Comparison of ENCODE assay signal across 10 cellular contexts in genomic region chr2:66436546-66436945, GRCh38. TPM values are rescaled to one million over a fixed set of nuclear protein-coding genes. Genes with fewer than 3 reads are reported as not detected.
DNase-seq lines count a peak whose midpoint lies in the region; ATAC-seq and TF ChIP-seq lines count a peak whose summit lies in the region.
"Had no signal": no experiment of that assay in that cellular context is flagged by ENCODE, and none has a peak within 500 bp of the region (broad histone marks: within the 10 kb centered on the region; RNA-seq: fewer than 3 reads in every experiment).

No MANE protein-coding gene starts in this region.

- H3K79me1 ChIP-seq in mesenchymal stem cell (replicated peaks; ENCODE audit: low read length, poor library complexity, severe bottlenecking) = peaks cover 2% of the 10 kb centered on the region

- H3K27ac Mint-ChIP-seq in stimulated activated memory B cell treated with anti-CD40 and anti-IgM and Interleukin-4, amounts not matched to agents 10 μg/mL and 1 μg/mL and 100 μg/mL, for 72 hours = no peak overlapping the region
- H3K27ac Mint-ChIP-seq: activated CD4-positive, alpha-beta T cell treated with anti-CD3 and anti-CD28 coated beads, Interleukin-2, amount 10 ng/mL, durations not matched to agents 7 days and 5 days had no signal

- no peak overlapping the region for H2BK15ac ChIP-seq in mesenchymal stem cell (ENCODE audit: low read depth, poor library complexity, severe bottlenecking)

- H3K4me2 ChIP-seq in mesenchymal stem cell (ENCODE audit: low read length, poor library complexity, severe bottlenecking) = no peak overlapping the region

- H3K18ac ChIP-seq in mesenchymal stem cell (ENCODE audit: low read depth in 1 of 2, low read length in 2 of 2) = peak overlapping the region in 1 of 2 experiments; percentile 43

- H2AK5ac ChIP-seq in mesenchymal stem cell (ENCODE audit: low read length, severe bottlenecking) = no peak overlapping the region

- no peaks in the 10 kb centered on the region for H3K4me1 ChIP-seq in colonic mucosa
- H3K4me1 ChIP-seq in mesenchymal stem cell (ENCODE audit: control insufficient read depth, insufficient read depth, low read depth, low read length) = peaks cover 15% of the 10 kb centered on the region
- H3K4me1 ChIP-seq in testis = no peaks in the 10 kb centered on the region

- H3K9ac ChIP-seq in colonic mucosa (ENCODE audit: low read depth in 2 of 2, low read length in 2 of 2) = peak overlapping the region in 1 of 2 donors; percentile 19
- H3K9ac ChIP-seq in mesenchymal stem cell (ENCODE audit: low read length) = peak overlapping the region; percentile 99

- H4K8ac ChIP-seq in mesenchymal stem cell (ENCODE audit: low read length) = no peak overlapping the region

- H3K27me3 ChIP-seq in MG63 (no peaks in the 10 kb centered on the region), colonic mucosa (peaks cover 17% of the 10 kb centered on the region), mesenchymal stem cell (ENCODE audit: control insufficient read depth in 1 of 2, insufficient read depth in 1 of 2, low read length in 2 of 2) (peaks cover 0 to 7% of the 10 kb centered on the region in 2 experiments), testis (no peaks in the 10 kb centered on the region)

- no peak overlapping the region for H3K14ac ChIP-seq in mesenchymal stem cell (ENCODE audit: low read length in 2 of 2)

- H3K9me3 Mint-ChIP-seq in stimulated activated memory B cell treated with anti-CD40 and anti-IgM and Interleukin-4, amounts not matched to agents 10 μg/mL and 1 μg/mL and 100 μg/mL, for 72 hours = no peaks in the 10 kb centered on the region
- H3K9me3 Mint-ChIP-seq: activated CD4-positive, alpha-beta T cell treated with anti-CD3 and anti-CD28 coated beads, Interleukin-2, amount 10 ng/mL, durations not matched to agents 7 days and 5 days; central memory CD8-positive, alpha-beta T cell had no signal

- no peak for TF ChIP-seq CTCF in colonic mucosa (IDR thresholded peaks at IDR 0.05)
- no peak for TF ChIP-seq CTCF in testis (IDR thresholded peaks at IDR 0.05)

- peaks cover 52% of the 10 kb centered on the region for H3K4me1 Mint-ChIP-seq in stimulated activated memory B cell treated with anti-CD40 and anti-IgM and Interleukin-4, amounts not matched to agents 10 μg/mL and 1 μg/mL and 100 μg/mL, for 72 hours

- H3K9me3 ChIP-seq in MG63 = no peaks in the 10 kb centered on the region
- no peaks in the 10 kb centered on the region for H3K9me3 ChIP-seq in colonic mucosa
- no peaks in the 10 kb centered on the region for H3K9me3 ChIP-seq in mesenchymal stem cell (ENCODE audit: control insufficient read depth, low read length)
- no peaks in the 10 kb centered on the region for H3K9me3 ChIP-seq in testis

- peak overlapping the region; percentile 70 for H3K4me3 ChIP-seq in MG63
- peak overlapping the region; percentile 55 for H3K4me3 ChIP-seq in colonic mucosa
- H3K4me3 ChIP-seq in mesenchymal stem cell (ENCODE audit: insufficient read depth in 1 of 2, low read depth in 1 of 2, low read length in 2 of 2) = peak overlapping the region in 1 of 2 experiments; percentile 85
- peak overlapping the region; percentile 73 to 82 for H3K4me3 ChIP-seq in testis

- H3K36me3 ChIP-seq in MG63 (peaks cover 8% of the 10 kb centered on the region; the same call in 1 of the 2 replicates), colonic mucosa (no peaks in the 10 kb centered on the region), mesenchymal stem cell (ENCODE audit: control insufficient read depth in 1 of 2, insufficient read depth in 2 of 2, low read depth in 1 of 2, low read length in 2 of 2) (no peaks in the 10 kb centered on the region), testis (ENCODE audit: low read depth, missing control alignments) (no peaks in the 10 kb centered on the region)

- WGBS in mesenchymal stem cell = 0% methylated on average over 1 of the region's 2 CpGs
- WGBS in testis, 2 donors = 18 to 41% methylated on average over 2 of the region's 2 CpGs

- no peak overlapping the region for H2BK5ac ChIP-seq in mesenchymal stem cell (ENCODE audit: low read depth, low read length, poor library complexity, severe bottlenecking)

- H2BK12ac ChIP-seq in mesenchymal stem cell (ENCODE audit: low read length in 2 of 2) = no peak overlapping the region

- no peak for ATAC-seq in HG03159 (IDR thresholded peaks at IDR 0.05; ENCODE audit: unreplicated experiment)
- no peak for ATAC-seq in HG03108 (IDR thresholded peaks at IDR 0.05; ENCODE audit: unreplicated experiment)
- no peak for ATAC-seq in stimulated activated memory B cell treated with anti-CD40 and anti-IgM and Interleukin-4, amounts not matched to agents 10 μg/mL and 1 μg/mL and 100 μg/mL, for 72 hours
- no peak for ATAC-seq in HG02884 (IDR thresholded peaks at IDR 0.05; ENCODE audit: unreplicated experiment)

- TF ChIP-seq POLR2A in testis (IDR thresholded peaks at IDR 0.05) = no peak

- H3K27me3 Mint-ChIP-seq in stimulated activated memory B cell treated with anti-CD40 and anti-IgM and Interleukin-4, amounts not matched to agents 10 μg/mL and 1 μg/mL and 100 μg/mL, for 72 hours = peaks cover 85% of the 10 kb centered on the region

- peak overlapping the region in 1 of 2 experiments; percentile 82 for H3K23ac ChIP-seq in mesenchymal stem cell (ENCODE audit: low read length in 2 of 2)

- peak overlapping the region in 1 of 2 experiments; percentile 81 for H3K4ac ChIP-seq in mesenchymal stem cell (ENCODE audit: low read depth in 1 of 2, low read length in 2 of 2)

- intact Hi-C loops in colonic mucosa (cut with DNase I) = loop anchor here (10.0 kb wide), 2 partner anchors 258 to 1038 kb away; no protein-coding TSS in a partner anchor
- intact Hi-C loops in testis (cut with DNase I; ENCODE audit: low total_unique reads) = loop anchor here (5.0 to 10.0 kb wide), 3 partner anchors 141 to 1208 kb away; no protein-coding TSS in a partner anchor

- no peak overlapping the region for H2AFZ ChIP-seq in mesenchymal stem cell (ENCODE audit: low read depth, low read length)

- H3K27ac ChIP-seq in colonic mucosa = peak overlapping the region; percentile 87
- H3K27ac ChIP-seq in mesenchymal stem cell (ENCODE audit: low read length, poor library complexity, severe bottlenecking) = no peak overlapping the region
- peak overlapping the region; percentile 78 to 92 for H3K27ac ChIP-seq in testis

- H2BK120ac ChIP-seq in mesenchymal stem cell (ENCODE audit: low read depth, low read length) = no peak overlapping the region

- no peak for DNase-seq in MG63
- DNase-seq in colonic mucosa = no peak
- peak; percentile 21 for DNase-seq in mesenchymal stem cell
- DNase-seq in testis = no peak
- DNase-seq: activated CD4-positive, alpha-beta T cell treated with anti-CD3 and anti-CD28 coated beads, Interleukin-2, amount 10 ng/mL, durations not matched to agents 7 days and 5 days had no signal

- no peak overlapping the region for H4K91ac ChIP-seq in mesenchymal stem cell (ENCODE audit: low read length)

- H3K4me3 Mint-ChIP-seq in stimulated activated memory B cell treated with anti-CD40 and anti-IgM and Interleukin-4, amounts not matched to agents 10 μg/mL and 1 μg/mL and 100 μg/mL, for 72 hours = no peak overlapping the region
- H3K4me3 Mint-ChIP-seq: activated CD4-positive, alpha-beta T cell treated with anti-CD3 and anti-CD28 coated beads, Interleukin-2, amount 10 ng/mL, durations not matched to agents 7 days and 5 days; central memory CD8-positive, alpha-beta T cell had no signal

- no peaks in the 10 kb centered on the region for H3K36me3 Mint-ChIP-seq in stimulated activated memory B cell treated with anti-CD40 and anti-IgM and Interleukin-4, amounts not matched to agents 10 μg/mL and 1 μg/mL and 100 μg/mL, for 72 hours

RNA-seq across cellular contexts. Expression of gene MEIS1, which starts 1.6 kb away (rescaled TPM):
- 3.6 and 7.4 TPM in 2 replicates for total RNA-seq in MG63 (2014; rRNA removed; shearing (Covaris generic); ENCODE audit: low replicate concordance)
- total RNA-seq in colonic mucosa (10 to 100 TPM in 1 of 2 donors, 1 to 10 TPM in 1; 8.9 to 23.1 TPM), testis (10 to 100 TPM; 10.8 to 13.8 TPM)
- polyA plus RNA-seq in mesenchymal stem cell (2013, experiment 1 of 2) = 24.4 TPM
- polyA plus RNA-seq in mesenchymal stem cell (2013, experiment 2 of 2) = 23.5 TPM
- 13.5 TPM for polyA plus RNA-seq in testis (ENCODE audit: insufficient read depth, low read depth, low replicate concordance)
- total RNA-seq: activated CD4-positive, alpha-beta T cell treated with anti-CD3 and anti-CD28 coated beads, Interleukin-2, amount 10 ng/mL, durations not matched to agents 7 days and 5 days had no signal
